Comparison of ENCODE assay signal across 10 cellular contexts in genomic region chr2:230541934-230542380, GRCh38.
DNase-seq lines count a peak whose midpoint lies in the region; ATAC-seq and TF ChIP-seq lines count a peak whose summit lies in the region.
"Had no signal": no experiment of that assay in that cellular context is flagged by ENCODE, and none has a peak within 500 bp of the region (broad histone marks: within the 10 kb centered on the region; RNA-seq: fewer than 3 reads in every experiment).

No MANE protein-coding gene starts in this region.

- no peak overlapping the region for H3K4me3 ChIP-seq in cardiac fibroblast (replicated peaks in 1 of 2; ENCODE audit: low read depth in 2 of 2, low read length in 2 of 2)

- DNase-seq in cardiac fibroblast (ENCODE audit: low read depth in 2 of 2): peak; percentile 12 to 66
- no peak for DNase-seq in NCI-H524 treated with DMSO at 0.1 percent for 48 hours (lab: John Stamatoyannopoulos, UW)
- no peak for DNase-seq in NCI-H1930 (lab: John Stamatoyannopoulos, UW)
- DNase-seq in dermis blood vessel endothelial cell: no peak
- DNase-seq in DMS153 treated with DMSO at 0.1 percent for 48 hours (lab: John Stamatoyannopoulos, UW; ENCODE audit: unreplicated experiment): no peak
- DNase-seq: activated CD4-positive, alpha-beta T cell treated with anti-CD3 and anti-CD28 coated beads, Interleukin-2, amount 50 U/mL, for 48 hours; NCI-H526 had no signal

- ATAC-seq in GM18517 (IDR thresholded peaks at IDR 0.05; ENCODE audit: unreplicated experiment) (peak; percentile 79), GM21528 (IDR thresholded peaks at IDR 0.05; ENCODE audit: low FRiP score, unreplicated experiment) (peak; percentile 68), HG03432 (IDR thresholded peaks at IDR 0.05; ENCODE audit: unreplicated experiment) (peak; percentile 79)

- TF ChIP-seq CTCF in cardiac fibroblast (IDR thresholded peaks at IDR 0.05; ENCODE audit: low read depth, low read length): no peak

Comparison
In these comparisons a context has a peak if more than half of its experiments do, and no peak if none do; other contexts are left out.
1. DNase-seq: peak in cardiac fibroblast (2 of 2); none in NCI-H524 treated with DMSO at 0.1 percent for 48 hours (single experiment), NCI-H1930 (0 of 2), dermis blood vessel endothelial cell (single experiment) and DMS153 treated with DMSO at 0.1 percent for 48 hours (single experiment).
2. Peak in every context shown above with its lines, with median percentiles within 50 percentile points of each other: ATAC-seq.